Comparison of ENCODE assay signal across 13 cellular contexts in the genomic region with DNA sequence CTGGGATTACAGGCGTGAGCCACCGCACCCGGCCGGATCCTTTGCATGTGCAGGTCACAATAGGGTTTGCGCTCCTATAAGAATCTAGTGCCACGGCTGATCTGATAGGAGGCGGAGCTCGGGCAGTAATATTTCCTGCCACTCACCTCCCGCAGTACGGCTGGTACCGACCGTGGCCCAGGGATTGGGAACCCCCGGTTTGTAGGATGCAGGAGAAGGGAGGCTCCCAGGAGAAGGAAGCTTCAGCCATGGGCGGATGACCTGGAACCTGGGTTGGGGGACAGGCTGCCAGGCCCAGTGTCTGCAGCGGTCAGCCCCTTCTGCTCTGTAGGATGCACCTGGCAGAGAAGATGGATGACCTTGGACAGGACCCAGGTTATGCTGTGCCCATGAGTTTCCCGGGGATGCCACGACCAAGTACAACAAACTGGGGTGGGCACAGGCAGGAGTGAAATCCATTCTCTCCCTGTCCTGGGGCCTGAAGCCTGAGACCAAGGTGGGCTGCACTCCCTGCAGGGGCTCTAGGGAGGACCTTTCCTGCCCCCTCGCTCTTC.
"Had no signal": no experiment of that assay in that cellular context is flagged by ENCODE, and none has a peak within 500 bp of the region (broad histone marks: within the 10 kb centered on the region; RNA-seq: fewer than 3 reads in every experiment).

No MANE protein-coding gene starts in this region.

- DNase-seq: activated CD4-positive, alpha-beta memory T cell treated with anti-CD3 and anti-CD28 coated beads, Interleukin-2, amount 10 ng/mL, durations not matched to agents 7 days and 5 days; activated CD4-positive, alpha-beta T cell treated with anti-CD3 and anti-CD28 coated beads for 1 hour; activated gamma-delta T cell; activated naive CD8-positive, alpha-beta T cell treated with anti-CD3 and anti-CD28 coated beads, Interleukin-2, amount 10 ng/mL, durations not matched to agents 7 days and 5 days; anterior cingulate cortex; effector CD4-positive, alpha-beta T cell; gastrocnemius medialis; naive thymus-derived CD4-positive, alpha-beta T cell; stimulated activated CD4-positive, alpha-beta T cell treated with anti-CD3 and anti-CD28 coated beads, Interleukin-12 subunit alpha, Interleukin-12 subunit beta, amount 100 ng/mL, for 4 hours; stimulated activated CD4-positive, alpha-beta T cell treated with anti-CD3 and anti-CD28 coated beads, Interleukin-2, amount 100 ng/mL, for 48 hours had no signal

- H3K4me3 ChIP-seq: gastrocnemius medialis, lung, right lobe of liver had no signal

- H3K9me3 ChIP-seq: gastrocnemius medialis, neutrophil, right lobe of liver had no signal

- H3K36me3 ChIP-seq: gastrocnemius medialis, neutrophil, right lobe of liver had no signal

- H3K27ac ChIP-seq: gastrocnemius medialis, neutrophil, right lobe of liver had no signal

- H3K4me1 ChIP-seq: gastrocnemius medialis, right lobe of liver had no signal

- H3K27me3 ChIP-seq: neutrophil, right lobe of liver had no signal

- ATAC-seq: gastrocnemius medialis; naive thymus-derived CD4-positive, alpha-beta T cell; right lobe of liver had no signal
